Comparison of ENCODE assay signal across 8 cellular contexts in the genomic region with DNA sequence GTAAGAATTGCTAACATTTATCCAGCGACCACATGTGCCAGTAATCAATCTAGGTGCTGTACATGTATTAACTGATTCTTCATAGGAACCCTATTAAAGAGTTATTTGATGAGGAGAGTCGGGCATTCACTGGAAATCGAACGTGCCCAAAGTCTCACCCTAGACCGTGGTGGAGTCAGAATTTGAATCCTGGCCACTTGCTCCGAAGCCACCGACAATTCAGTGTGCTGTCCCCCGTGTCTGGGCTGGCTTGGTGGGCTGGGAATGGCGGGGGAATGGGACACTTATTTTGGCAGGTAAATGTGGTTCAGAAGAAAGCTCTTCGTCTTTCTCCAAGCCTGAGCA. TPM values are rescaled to one million over a fixed set of nuclear protein-coding genes. Genes with fewer than 3 reads are reported as not detected.
DNase-seq lines count a peak whose midpoint lies in the region; ATAC-seq and TF ChIP-seq lines count a peak whose summit lies in the region.

No MANE protein-coding gene starts in this region.

- peaks cover 12% of the 10 kb centered on the region for H3K27me3 ChIP-seq in RWPE2 (ENCODE audit: insufficient read depth, poor library complexity, severe bottlenecking)
- no peaks in the 10 kb centered on the region for H3K27me3 ChIP-seq in esophagus muscularis mucosa

- H3K9ac ChIP-seq in ES-I3 (ENCODE audit: low read depth, low read length), result peak overlapping the region; percentile 88; the same call in 1 of the 2 replicates

- H3K9me3 ChIP-seq in ES-I3 (ENCODE audit: control insufficient read depth, insufficient read depth, low read length) (no peaks in the 10 kb centered on the region), RWPE2 (ENCODE audit: severe bottlenecking) (no peaks in the 10 kb centered on the region), esophagus muscularis mucosa (no peaks in the 10 kb centered on the region)

- H3K4me3 Mint-ChIP-seq in progenitor cell of endocrine pancreas (ENCODE audit: low read depth), result peak overlapping the region; percentile 74

- no peaks in the 10 kb centered on the region for H3K9me3 Mint-ChIP-seq in progenitor cell of endocrine pancreas (ENCODE audit: low read depth)

- WGBS in esophagus muscularis mucosa, result 20% methylated on average over 10 of the region's 10 CpGs

- TF ChIP-seq CTCF in RWPE2 (IDR thresholded peaks at IDR 0.05; ENCODE audit: poor library complexity, severe bottlenecking) (no peak), esophagus muscularis mucosa (IDR thresholded peaks at IDR 0.05) (no peak), progenitor cell of endocrine pancreas (IDR thresholded peaks at IDR 0.05; ENCODE audit: unreplicated experiment) (no peak)

- H3K27ac ChIP-seq in RWPE2 (ENCODE audit: poor library complexity, severe bottlenecking) (no peak overlapping the region), esophagus muscularis mucosa (replicated peaks in 1 of 4) (peak overlapping the region; percentile 87 to 93 (median 89))

- H3K27ac Mint-ChIP-seq in progenitor cell of endocrine pancreas, result peak overlapping the region; percentile 91

- no peaks in the 10 kb centered on the region for H3K36me3 ChIP-seq in ES-I3 (ENCODE audit: insufficient read depth, low read length)
- no peaks in the 10 kb centered on the region for H3K36me3 ChIP-seq in RWPE2 (ENCODE audit: low read depth)
- H3K36me3 ChIP-seq in esophagus muscularis mucosa, result no peaks in the 10 kb centered on the region

- H3K36me3 Mint-ChIP-seq in progenitor cell of endocrine pancreas (ENCODE audit: insufficient read depth), result no peaks in the 10 kb centered on the region

- H3K4me3 ChIP-seq in RWPE2 (ENCODE audit: severe bottlenecking) (peak overlapping the region; percentile 76), esophagus muscularis mucosa (peak overlapping the region; percentile 81 to 93 (median 88))

- no peak for ATAC-seq in RWPE2 (ENCODE audit: low read depth)

- H3K4me1 ChIP-seq in ES-I3 (ENCODE audit: insufficient read depth, low read length) (peaks cover 11% of the 10 kb centered on the region; the same call in 1 of the 2 replicates), RWPE2 (ENCODE audit: insufficient read depth, poor library complexity, severe bottlenecking) (peaks cover 4% of the 10 kb centered on the region), esophagus muscularis mucosa (peaks cover 23 to 40% (median 32%) of the 10 kb centered on the region in 4 donors)

- TF ChIP-seq POLR2A in esophagus muscularis mucosa (IDR thresholded peaks at IDR 0.05; ENCODE audit: low read depth), result no peak

- TF ChIP-seq EP300 in esophagus muscularis mucosa (IDR thresholded peaks at IDR 0.05), result no peak

- no peak for DNase-seq in RWPE2 (ENCODE audit: low spot score)
- no peak for DNase-seq in esophagus muscularis mucosa (ENCODE audit: extremely low spot score)
- DNase-seq in progenitor cell of endocrine pancreas (ENCODE audit: low spot score, unreplicated experiment), result no peak
- DNase-seq in effector CD4-positive, alpha-beta T cell, result no peak
- DNase-seq in Kasumi-1 (lab: John Stamatoyannopoulos, UW), result no peak
- DNase-seq in hippocampal formation (lab: John Stamatoyannopoulos, UW), result no peak
- no peak for DNase-seq in activated effector memory CD4-positive, alpha-beta T cell treated with Interleukin-2 at 50 U/mL for 16 hours

- H3K4me1 Mint-ChIP-seq in progenitor cell of endocrine pancreas (ENCODE audit: low read depth), result peaks cover 34% of the 10 kb centered on the region

- peaks cover 3% of the 10 kb centered on the region for H3K27me3 Mint-ChIP-seq in progenitor cell of endocrine pancreas

- intact Hi-C loops in esophagus muscularis mucosa (cut with DNase I), result loop anchor here (2.0 to 10.0 kb wide), 4 partner anchors 102 to 221 kb away; no protein-coding TSS in a partner anchor

RNA-seq across cellular contexts. Expression of a gene that starts 0.7 kb away (rescaled TPM):
- total RNA-seq in esophagus muscularis mucosa, result 10 to 100 TPM; 13.3 to 18.9 (median 13.7) TPM
- total RNA-seq in progenitor cell of endocrine pancreas, result 66.2 and 70.1 TPM in 2 replicates
